8 cellular contexts compared by ENCODE assay signal in genomic region chr10:124744688-124745055, GRCh38. TPM values are rescaled to one million over a fixed set of nuclear protein-coding genes. Genes with fewer than 3 reads are reported as not detected.
DNase-seq lines count a peak whose midpoint lies in the region; ATAC-seq and TF ChIP-seq lines count a peak whose summit lies in the region.

No MANE protein-coding gene starts in this region.

- peak overlapping the region; percentile 72 for H3K4me3 Mint-ChIP-seq in activated T-cell treated with anti-CD3 and anti-CD28 coated beads, Interleukin-2, amount 50 U/mL, for 24 hours
- peak overlapping the region; percentile 64 for H3K4me3 Mint-ChIP-seq in activated CD4-positive, alpha-beta memory T cell treated with anti-CD3 and anti-CD28 coated beads, Interleukin-2, amount 10 ng/mL, durations not matched to agents 7 days and 5 days

- peaks cover 14% of the 10 kb centered on the region for H3K36me3 Mint-ChIP-seq in activated T-cell treated with anti-CD3 and anti-CD28 coated beads, Interleukin-2, amount 50 U/mL, for 24 hours (ENCODE audit: low read depth)
- H3K36me3 Mint-ChIP-seq in activated CD4-positive, alpha-beta memory T cell treated with anti-CD3 and anti-CD28 coated beads, Interleukin-2, amount 10 ng/mL, durations not matched to agents 7 days and 5 days (ENCODE audit: low read depth): peaks cover 20% of the 10 kb centered on the region

- DNase-seq in activated T-cell treated with anti-CD3 and anti-CD28 coated beads, Interleukin-2, amount 50 U/mL, for 24 hours: no peak
- DNase-seq in activated T-cell treated with anti-CD3 and anti-CD28 coated beads for 4 hours (no peak), heart right ventricle (no peak), renal cortical epithelial cell (ENCODE audit: low read depth) (peak; percentile 93), NCI-H510A (lab: John Stamatoyannopoulos, UW) (no peak), SHP77 treated with DMSO at 0.1 percent for 48 hours (lab: John Stamatoyannopoulos, UW) (no peak), NCI-H1436 treated with DMSO at 0.1 percent for 48 hours (lab: John Stamatoyannopoulos, UW) (no peak)
- no peak for DNase-seq in activated CD4-positive, alpha-beta memory T cell treated with anti-CD3 and anti-CD28 coated beads, Interleukin-2, amount 10 ng/mL, durations not matched to agents 7 days and 5 days

- no peaks in the 10 kb centered on the region for H3K27me3 Mint-ChIP-seq in activated T-cell treated with anti-CD3 and anti-CD28 coated beads, Interleukin-2, amount 50 U/mL, for 24 hours
- peaks cover 2% of the 10 kb centered on the region for H3K27me3 Mint-ChIP-seq in activated CD4-positive, alpha-beta memory T cell treated with anti-CD3 and anti-CD28 coated beads, Interleukin-2, amount 10 ng/mL, durations not matched to agents 7 days and 5 days

- intact Hi-C loops in heart right ventricle (cut with DNase I): loop anchor here in 8 of 10 donors (1.0 to 10.0 kb wide), 12 partner anchors 37 to 330 kb away; partner anchors contain the start of gene OAT (in 2 of the 8)

- H3K36me3 ChIP-seq in heart right ventricle: peaks cover 0 to 22% (median 0%) of the 10 kb centered on the region in 9 donors

- H3K9me3 ChIP-seq in heart right ventricle: no peaks in the 10 kb centered on the region

- POLR2A ChIA-PET in activated CD4-positive, alpha-beta memory T cell treated with anti-CD3 and anti-CD28 coated beads, Interleukin-2, amount 10 ng/mL, durations not matched to agents 7 days and 5 days (lab: Charles Lee): interaction anchor here (1.2 to 2.7 kb wide), 4 partner anchors 11 to 214 kb away, joined by 4 to 11 read pairs (median 5); no protein-coding TSS in a partner anchor

- peak overlapping the region; percentile 76 to 88 (median 86) for H3K27ac ChIP-seq in heart right ventricle

- H3K27me3 ChIP-seq in heart right ventricle: no peaks in the 10 kb centered on the region

- peak in 1 of 8 donors; percentile 0 for ATAC-seq in heart right ventricle

- CTCF ChIA-PET in activated CD4-positive, alpha-beta memory T cell treated with anti-CD3 and anti-CD28 coated beads, Interleukin-2, amount 10 ng/mL, durations not matched to agents 7 days and 5 days (lab: Charles Lee): interaction anchor here (1.0 to 5.3 kb wide), 13 partner anchors 20 to 280 kb away, joined by 3 to 82 read pairs (median 5); no protein-coding TSS in a partner anchor

- H3K4me1 Mint-ChIP-seq in activated T-cell treated with anti-CD3 and anti-CD28 coated beads, Interleukin-2, amount 50 U/mL, for 24 hours (ENCODE audit: low read depth): peaks cover 55% of the 10 kb centered on the region
- peaks cover 53% of the 10 kb centered on the region for H3K4me1 Mint-ChIP-seq in activated CD4-positive, alpha-beta memory T cell treated with anti-CD3 and anti-CD28 coated beads, Interleukin-2, amount 10 ng/mL, durations not matched to agents 7 days and 5 days

- H3K9me3 Mint-ChIP-seq in activated T-cell treated with anti-CD3 and anti-CD28 coated beads, Interleukin-2, amount 50 U/mL, for 24 hours: no peaks in the 10 kb centered on the region
- H3K9me3 Mint-ChIP-seq in activated CD4-positive, alpha-beta memory T cell treated with anti-CD3 and anti-CD28 coated beads, Interleukin-2, amount 10 ng/mL, durations not matched to agents 7 days and 5 days: no peaks in the 10 kb centered on the region

- peak overlapping the region; percentile 77 for H3K27ac Mint-ChIP-seq in activated T-cell treated with anti-CD3 and anti-CD28 coated beads, Interleukin-2, amount 50 U/mL, for 24 hours
- peak overlapping the region; percentile 44 for H3K27ac Mint-ChIP-seq in activated CD4-positive, alpha-beta memory T cell treated with anti-CD3 and anti-CD28 coated beads, Interleukin-2, amount 10 ng/mL, durations not matched to agents 7 days and 5 days

- peaks cover 21 to 46% (median 46%) of the 10 kb centered on the region in 9 donors for H3K4me1 ChIP-seq in heart right ventricle

- 1% methylated on average over 8 of the region's 8 CpGs for WGBS in heart right ventricle, 2 donors

- no peak for TF ChIP-seq CTCF in heart right ventricle (IDR thresholded peaks at IDR 0.05)

- H3K4me3 ChIP-seq in heart right ventricle: peak overlapping the region; percentile 5 to 83 (median 63)

RNA-seq across cellular contexts. Expression of gene FAM53B, which starts 0.5 kb away (rescaled TPM):
- 10 to 100 TPM; 44.9 to 46.6 TPM for total RNA-seq in activated CD4-positive, alpha-beta memory T cell treated with anti-CD3 and anti-CD28 coated beads, Interleukin-2, amount 10 ng/mL, durations not matched to agents 7 days and 5 days
- total RNA-seq in heart right ventricle: 10 to 100 TPM; 19.0 to 42.9 (median 31.3) TPM
- 10 to 100 TPM; 11.6 to 25.5 TPM for polyA plus RNA-seq in heart right ventricle
- total RNA-seq in renal cortical epithelial cell: 15.5 and 20.4 TPM in 2 replicates

RNA-seq across cellular contexts. Expression of gene EEF1AKMT2, which starts 47.0 kb away (rescaled TPM):
- 10 to 100 TPM; 32.3 to 32.5 TPM for total RNA-seq in activated CD4-positive, alpha-beta memory T cell treated with anti-CD3 and anti-CD28 coated beads, Interleukin-2, amount 10 ng/mL, durations not matched to agents 7 days and 5 days
- total RNA-seq in heart right ventricle (10 to 100 TPM; 12.0 to 18.8 (median 13.0) TPM), renal cortical epithelial cell (15.7 and 19.4 TPM in 2 replicates)
- 10 to 100 TPM in 1 of 2 donors, 1 to 10 TPM in 1; 7.4 to 18.7 TPM for polyA plus RNA-seq in heart right ventricle

RNA-seq across cellular contexts. Expression of gene ABRAXAS2, which starts 56.9 kb away (rescaled TPM):
- 10 to 100 TPM; 14.5 to 15.3 TPM for total RNA-seq in activated CD4-positive, alpha-beta memory T cell treated with anti-CD3 and anti-CD28 coated beads, Interleukin-2, amount 10 ng/mL, durations not matched to agents 7 days and 5 days
- 10 to 100 TPM; 11.2 to 17.4 (median 14.1) TPM for total RNA-seq in heart right ventricle
- 1 to 10 TPM; 5.3 to 7.1 TPM for polyA plus RNA-seq in heart right ventricle
- total RNA-seq in renal cortical epithelial cell: 15.1 and 15.4 TPM in 2 replicates
